21 cellular contexts compared by ENCODE assay signal in the genomic region with DNA sequence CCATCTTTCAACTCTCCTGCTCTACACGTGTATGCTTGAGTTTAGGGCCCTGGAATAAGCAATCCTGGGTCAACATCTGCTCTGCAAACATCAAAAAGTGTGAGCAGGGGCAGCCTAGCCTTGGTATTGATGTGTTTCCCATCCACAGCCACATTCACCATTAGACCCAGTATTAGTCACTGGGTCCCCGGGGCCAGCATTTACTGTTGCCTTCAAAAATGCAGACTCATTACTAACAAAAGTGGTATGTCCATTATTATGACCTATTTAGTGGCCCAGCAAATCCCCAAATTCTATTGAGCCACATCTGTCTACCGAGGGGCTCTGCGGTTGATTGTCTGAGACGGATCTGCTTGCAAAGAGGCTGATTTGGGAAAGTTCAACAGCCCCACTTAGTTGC.
DNase-seq lines count a peak whose midpoint lies in the region; ATAC-seq and TF ChIP-seq lines count a peak whose summit lies in the region.
"Had no signal": no experiment of that assay in that cellular context is flagged by ENCODE, and none has a peak within 500 bp of the region (broad histone marks: within the 10 kb centered on the region; RNA-seq: fewer than 3 reads in every experiment).

No MANE protein-coding gene starts in this region.

- H2AFZ ChIP-seq in GM23248 (no peak overlapping the region), GM23338 (no peak overlapping the region)

- ATAC-seq in GM19351 (IDR thresholded peaks at IDR 0.05; ENCODE audit: unreplicated experiment), result no peak
- ATAC-seq in GM23338, result no peak
- ATAC-seq: HCT116, SK-N-SH treated with all-trans-retinoic acid at 6 μM for 48 hours had no signal

- H3K4me1 ChIP-seq in GM23248 (ENCODE audit: insufficient read depth) (no peaks in the 10 kb centered on the region), GM23338 (ENCODE audit: insufficient read depth) (0 out of 2 replicates have a peak, but pooled peaks cover 4% of the 10 kb centered on the region)
- H3K4me1 ChIP-seq: BE2C had no signal

- H3K27ac Mint-ChIP-seq in HFFc6 (no peak overlapping the region), immature natural killer cell (no peak overlapping the region), GM23338 (no peak overlapping the region; the same call in 1 of the 2 replicates)
- H3K27ac Mint-ChIP-seq: CD4-positive, CD25-positive, alpha-beta regulatory T cell had no signal

- H3K4me2 ChIP-seq in GM23248 (ENCODE audit: unreplicated experiment) (no peak overlapping the region), GM23338 (no peak overlapping the region)

- H3F3A ChIP-seq in GM23248 (ENCODE audit: insufficient read depth) (0 out of 2 replicates have a peak, but pooled peaks cover 5% of the 10 kb centered on the region), GM23338 (replicated peaks; ENCODE audit: low read depth) (no peaks in the 10 kb centered on the region)

- H3K4me3 ChIP-seq in GM23248 (no peak overlapping the region), astrocyte of the spinal cord (ENCODE audit: low read depth, low read length) (no peak overlapping the region), GM23338 (no peak overlapping the region)

- H3K27me3 ChIP-seq in GM23248 (replicated peaks; ENCODE audit: insufficient read depth) (no peaks in the 10 kb centered on the region), GM23338 (ENCODE audit: insufficient read depth) (no peaks in the 10 kb centered on the region)
- H3K27me3 ChIP-seq: BE2C had no signal

- no peaks in the 10 kb centered on the region for H3K36me3 ChIP-seq in GM23248 (ENCODE audit: low read depth)
- H3K36me3 ChIP-seq in GM23338 (ENCODE audit: insufficient read depth), result no peaks in the 10 kb centered on the region
- H3K36me3 ChIP-seq: BE2C had no signal

- no peaks in the 10 kb centered on the region for H3K9me2 ChIP-seq in GM23248 (ENCODE audit: insufficient read depth)
- H3K9me2 ChIP-seq in GM23338 (ENCODE audit: insufficient read depth), result no peaks in the 10 kb centered on the region

- no peak overlapping the region for H3K4me3 Mint-ChIP-seq in HFFc6
- no peak overlapping the region for H3K4me3 Mint-ChIP-seq in immature natural killer cell
- no peak overlapping the region for H3K4me3 Mint-ChIP-seq in GM23338
- H3K4me3 Mint-ChIP-seq: CD4-positive, CD25-positive, alpha-beta regulatory T cell had no signal

- peaks cover 6% of the 10 kb centered on the region for H3K27me3 Mint-ChIP-seq in HFFc6 (ENCODE audit: insufficient read depth)
- H3K27me3 Mint-ChIP-seq in immature natural killer cell (ENCODE audit: low read depth in 3 of 3), result peaks cover 0 to 2% (median 2%) of the 10 kb centered on the region in 3 donors
- no peaks in the 10 kb centered on the region for H3K27me3 Mint-ChIP-seq in GM23338 (ENCODE audit: insufficient read depth, low read depth, poor library complexity)
- H3K27me3 Mint-ChIP-seq: CD4-positive, CD25-positive, alpha-beta regulatory T cell had no signal

- H3K9me3 Mint-ChIP-seq in HFFc6 (peaks cover 3% of the 10 kb centered on the region), immature natural killer cell (peaks cover 2 to 50% (median 8%) of the 10 kb centered on the region in 6 donors), GM23338 (no peaks in the 10 kb centered on the region)

- no peaks in the 10 kb centered on the region for H3K36me3 Mint-ChIP-seq in HFFc6 (ENCODE audit: low read depth)
- no peaks in the 10 kb centered on the region for H3K36me3 Mint-ChIP-seq in immature natural killer cell
- no peaks in the 10 kb centered on the region for H3K36me3 Mint-ChIP-seq in GM23338 (ENCODE audit: low read depth)
- H3K36me3 Mint-ChIP-seq: CD4-positive, CD25-positive, alpha-beta regulatory T cell had no signal

- H3K9me3 ChIP-seq in GM23248 (ENCODE audit: low read depth), result no peaks in the 10 kb centered on the region
- H3K9me3 ChIP-seq: BE2C had no signal

- DNase-seq in AG08396 (ENCODE audit: low spot score), result peak; percentile 7
- DNase-seq in GM23248, result peak; percentile 22
- peak; percentile 57 for DNase-seq in astrocyte of the spinal cord (ENCODE audit: low read depth, low spot score)
- DNase-seq in kidney tubule cell (ENCODE audit: low spot score), result peak; percentile 43
- DNase-seq in HFFc6, result no peak
- no peak for DNase-seq in immature natural killer cell
- DNase-seq in GM23338 (ENCODE audit: low spot score), result no peak
- DNase-seq: BE2C; CD4-positive, CD25-positive, alpha-beta regulatory T cell; COR-L47; KBM-7; NCI-H1417; NCI-H187 treated with DMSO at 0.1 percent for 48 hours; NCI-H345; NCI-H524 treated with DMSO at 0.1 percent for 48 hours; RPMI8226; SIG-M5 had no signal

- H3K4me1 Mint-ChIP-seq in HFFc6 (ENCODE audit: low read depth), result peaks cover under 1% of the 10 kb centered on the region; the same call in 1 of the 2 replicates
- no peaks in the 10 kb centered on the region for H3K4me1 Mint-ChIP-seq in immature natural killer cell
- H3K4me1 Mint-ChIP-seq in GM23338, result peaks cover 25% of the 10 kb centered on the region
- H3K4me1 Mint-ChIP-seq: CD4-positive, CD25-positive, alpha-beta regulatory T cell had no signal

- H4K20me1 ChIP-seq in GM23248 (ENCODE audit: insufficient read depth) (no peaks in the 10 kb centered on the region), GM23338 (replicated peaks; ENCODE audit: insufficient read depth) (no peaks in the 10 kb centered on the region)

- H3K79me2 ChIP-seq in GM23248 (ENCODE audit: insufficient read depth) (no peaks in the 10 kb centered on the region), GM23338 (replicated peaks; ENCODE audit: insufficient read depth) (no peaks in the 10 kb centered on the region)

- no peak for TF ChIP-seq CTCF in astrocyte of the spinal cord (IDR thresholded peaks at IDR 0.05; ENCODE audit: low read depth, low read length)
- no peak for TF ChIP-seq CTCF in HFFc6 (IDR thresholded peaks at IDR 0.05)
- TF ChIP-seq CTCF in GM23338 (conservative IDR thresholded peaks at IDR 0.05; ENCODE audit: low read depth in 2 of 2), result no peak

- no peak overlapping the region for H3K9ac ChIP-seq in GM23248

- in situ Hi-C loops in GM23248 (cut with MboI), result no loop called here
- in situ Hi-C loops in astrocyte of the spinal cord (cut with HindIII; ENCODE audit: low sequenced_read_pairs), result no loop called here

- 20 to 24% methylated on average over 5 of the region's 5 CpGs for WGBS in GM23248 (ENCODE audit: low coverage in 1 of 2, low lambda C conversion rate in 2 of 2, missing lambda C conversion rate in 2 of 2), 2 experiments

- H3K27ac ChIP-seq in GM23248, result no peak overlapping the region
- no peak overlapping the region for H3K27ac ChIP-seq in GM23338 (ENCODE audit: low read depth)
- H3K27ac ChIP-seq: 22Rv1 had no signal

TF ChIP-seq in GM23338, 12 proteins besides CTCF, POLR2A, EP300 and RAD21 (continues in another document):
- TF ChIP-seq EZH2phosphoT487 (IDR thresholded peaks at IDR 0.05; ENCODE audit: unreplicated experiment), result no peak
- TF ChIP-seq, protein P1, sequence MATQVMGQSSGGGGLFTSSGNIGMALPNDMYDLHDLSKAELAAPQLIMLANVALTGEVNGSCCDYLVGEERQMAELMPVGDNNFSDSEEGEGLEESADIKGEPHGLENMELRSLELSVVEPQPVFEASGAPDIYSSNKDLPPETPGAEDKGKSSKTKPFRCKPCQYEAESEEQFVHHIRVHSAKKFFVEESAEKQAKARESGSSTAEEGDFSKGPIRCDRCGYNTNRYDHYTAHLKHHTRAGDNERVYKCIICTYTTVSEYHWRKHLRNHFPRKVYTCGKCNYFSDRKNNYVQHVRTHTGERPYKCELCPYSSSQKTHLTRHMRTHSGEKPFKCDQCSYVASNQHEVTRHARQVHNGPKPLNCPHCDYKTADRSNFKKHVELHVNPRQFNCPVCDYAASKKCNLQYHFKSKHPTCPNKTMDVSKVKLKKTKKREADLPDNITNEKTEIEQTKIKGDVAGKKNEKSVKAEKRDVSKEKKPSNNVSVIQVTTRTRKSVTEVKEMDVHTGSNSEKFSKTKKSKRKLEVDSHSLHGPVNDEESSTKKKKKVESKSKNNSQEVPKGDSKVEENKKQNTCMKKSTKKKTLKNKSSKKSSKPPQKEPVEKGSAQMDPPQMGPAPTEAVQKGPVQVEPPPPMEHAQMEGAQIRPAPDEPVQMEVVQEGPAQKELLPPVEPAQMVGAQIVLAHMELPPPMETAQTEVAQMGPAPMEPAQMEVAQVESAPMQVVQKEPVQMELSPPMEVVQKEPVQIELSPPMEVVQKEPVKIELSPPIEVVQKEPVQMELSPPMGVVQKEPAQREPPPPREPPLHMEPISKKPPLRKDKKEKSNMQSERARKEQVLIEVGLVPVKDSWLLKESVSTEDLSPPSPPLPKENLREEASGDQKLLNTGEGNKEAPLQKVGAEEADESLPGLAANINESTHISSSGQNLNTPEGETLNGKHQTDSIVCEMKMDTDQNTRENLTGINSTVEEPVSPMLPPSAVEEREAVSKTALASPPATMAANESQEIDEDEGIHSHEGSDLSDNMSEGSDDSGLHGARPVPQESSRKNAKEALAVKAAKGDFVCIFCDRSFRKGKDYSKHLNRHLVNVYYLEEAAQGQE (IDR thresholded peaks at IDR 0.05; ENCODE audit: unreplicated experiment), result no peak
- TF ChIP-seq CREB1 (CRISPR knock-in tag; IDR thresholded peaks at IDR 0.05; ENCODE audit: low read depth), result no peak
- TF ChIP-seq EZH2 (IDR thresholded peaks at IDR 0.05; ENCODE audit: low read depth, unreplicated experiment), result no peak
- no peak for TF ChIP-seq ZNF331 (CRISPR knock-in tag; IDR thresholded peaks at IDR 0.05; ENCODE audit: low read depth)
- TF ChIP-seq STAT1 (IDR thresholded peaks at IDR 0.05; ENCODE audit: unreplicated experiment), result no peak
- TF ChIP-seq POLR2AphosphoS5 (IDR thresholded peaks at IDR 0.05; ENCODE audit: low read depth), result no peak
- TF ChIP-seq JUNB (IDR thresholded peaks at IDR 0.05; ENCODE audit: unreplicated experiment), result no peak
- TF ChIP-seq ZNF114 (CRISPR knock-in tag; IDR thresholded peaks at IDR 0.05), result no peak
- TF ChIP-seq, protein P2, sequence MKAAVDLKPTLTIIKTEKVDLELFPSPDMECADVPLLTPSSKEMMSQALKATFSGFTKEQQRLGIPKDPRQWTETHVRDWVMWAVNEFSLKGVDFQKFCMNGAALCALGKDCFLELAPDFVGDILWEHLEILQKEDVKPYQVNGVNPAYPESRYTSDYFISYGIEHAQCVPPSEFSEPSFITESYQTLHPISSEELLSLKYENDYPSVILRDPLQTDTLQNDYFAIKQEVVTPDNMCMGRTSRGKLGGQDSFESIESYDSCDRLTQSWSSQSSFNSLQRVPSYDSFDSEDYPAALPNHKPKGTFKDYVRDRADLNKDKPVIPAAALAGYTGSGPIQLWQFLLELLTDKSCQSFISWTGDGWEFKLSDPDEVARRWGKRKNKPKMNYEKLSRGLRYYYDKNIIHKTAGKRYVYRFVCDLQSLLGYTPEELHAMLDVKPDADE (IDR thresholded peaks at IDR 0.05), result no peak

Comparison
In these comparisons a context has a peak if more than half of its experiments do, and no peak if none do; other contexts are left out.
1. DNase-seq: peak in AG08396 (single experiment), GM23248 (single experiment), astrocyte of the spinal cord (single experiment) and kidney tubule cell (single experiment); none in HFFc6 (single experiment), immature natural killer cell (0 of 3) and GM23338 (single experiment).